9 cellular contexts compared by ENCODE assay signal in the genomic region with DNA sequence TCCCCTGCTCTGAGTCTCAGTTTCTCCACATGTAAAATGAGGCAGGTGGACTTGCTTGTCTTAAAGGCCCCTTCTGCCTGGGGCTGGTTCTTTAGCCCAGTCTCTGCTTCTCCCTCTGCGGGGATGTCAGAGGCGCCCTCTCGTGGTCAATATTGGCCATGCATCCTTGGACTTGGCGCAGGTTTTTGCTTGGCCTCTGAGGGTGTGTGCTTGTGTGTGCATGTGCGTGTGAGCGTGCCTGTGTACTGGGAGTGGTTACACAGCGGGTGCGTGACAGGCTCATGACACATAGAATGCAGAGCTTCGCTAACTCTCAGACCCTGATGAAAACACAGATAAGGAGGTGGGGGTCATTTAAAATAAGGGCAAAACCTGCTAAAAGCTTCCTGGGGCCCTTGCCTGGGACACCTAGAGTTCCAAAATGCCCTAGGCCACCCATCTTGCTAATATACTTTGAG.
DNase-seq lines count a peak whose midpoint lies in the region; ATAC-seq and TF ChIP-seq lines count a peak whose summit lies in the region.
"Had no signal": no experiment of that assay in that cellular context is flagged by ENCODE, and none has a peak within 500 bp of the region (broad histone marks: within the 10 kb centered on the region; RNA-seq: fewer than 3 reads in every experiment).

No MANE protein-coding gene starts in this region.

- H3K36me3 Mint-ChIP-seq in activated naive CD8-positive, alpha-beta T cell treated with anti-CD3 and anti-CD28 coated beads, Interleukin-2, amount 50 U/mL, for 24 hours (ENCODE audit: low read depth): no peaks in the 10 kb centered on the region

- H3K4me1 ChIP-seq in heart left ventricle: peaks cover 0 to 29% (median 12%) of the 10 kb centered on the region in 12 donors

- H3K4me3 Mint-ChIP-seq in activated naive CD8-positive, alpha-beta T cell treated with anti-CD3 and anti-CD28 coated beads, Interleukin-2, amount 50 U/mL, for 24 hours: no peak overlapping the region

- WGBS in heart left ventricle, 4 donors: 2 to 6% (median 4%) methylated on average over 9 of the region's 9 CpGs

- H3K27ac ChIP-seq in heart left ventricle: no peak overlapping the region
- H3K27ac ChIP-seq: skin epidermis had no signal

- no peaks in the 10 kb centered on the region for H3K9me3 Mint-ChIP-seq in activated naive CD8-positive, alpha-beta T cell treated with anti-CD3 and anti-CD28 coated beads, Interleukin-2, amount 50 U/mL, for 24 hours

- H3K9me3 ChIP-seq in heart left ventricle: no peaks in the 10 kb centered on the region

- H3K4me3 ChIP-seq in heart left ventricle: no peak overlapping the region
- H3K4me3 ChIP-seq in retinal pigment epithelial cell (ENCODE audit: low read length): no peak overlapping the region
- H3K4me3 ChIP-seq: skin epidermis had no signal

- no peaks in the 10 kb centered on the region for H3K27me3 ChIP-seq in heart left ventricle

- H3K36me3 ChIP-seq in heart left ventricle: peaks cover 0 to 9% (median 0%) of the 10 kb centered on the region in 9 donors

- TF ChIP-seq POLR2A in heart left ventricle (IDR thresholded peaks at IDR 0.05): no peak

- TF ChIP-seq CTCF in heart left ventricle (IDR thresholded peaks at IDR 0.05) (peak; percentile 87 to 95 (median 92)), retinal pigment epithelial cell (conservative IDR thresholded peaks at IDR 0.05; ENCODE audit: low read depth, low read length) (peak; percentile 97)

- H3K27me3 Mint-ChIP-seq in activated naive CD8-positive, alpha-beta T cell treated with anti-CD3 and anti-CD28 coated beads, Interleukin-2, amount 50 U/mL, for 24 hours: peaks cover 13% of the 10 kb centered on the region

- peak; percentile 56 for DNase-seq in NCI-H146 (lab: John Stamatoyannopoulos, UW)
- DNase-seq in NCI-H146 treated with DMSO at 0.1 percent for 48 hours (lab: John Stamatoyannopoulos, UW; ENCODE audit: unreplicated experiment): no peak
- peak; percentile 81 for DNase-seq in LHCN-M2 (ENCODE audit: low read depth)
- peak; percentile 82 for DNase-seq in SW480 (ENCODE audit: low spot score)
- DNase-seq in activated naive CD8-positive, alpha-beta T cell treated with anti-CD3 and anti-CD28 coated beads, Interleukin-2, amount 50 U/mL, for 24 hours: peak; percentile 82
- peak; percentile 78 to 87 (median 80) for DNase-seq in heart left ventricle
- no peak for DNase-seq in retinal pigment epithelial cell (ENCODE audit: low read depth)

- intact Hi-C loops in heart left ventricle (cut with DNase I): loop anchor here in 1 of 10 donors (1.0 kb wide), 1 partner anchor 40 kb away; no protein-coding TSS in a partner anchor

- H3K4me1 Mint-ChIP-seq in activated naive CD8-positive, alpha-beta T cell treated with anti-CD3 and anti-CD28 coated beads, Interleukin-2, amount 50 U/mL, for 24 hours: peaks cover 14% of the 10 kb centered on the region

- peak; percentile 86 for ATAC-seq in activated naive CD8-positive, alpha-beta T cell treated with anti-CD3 and anti-CD28 coated beads, Interleukin-2, amount 50 U/mL, for 24 hours
- ATAC-seq in heart left ventricle (peak; percentile 72 to 89 (median 88)), HG03354 (IDR thresholded peaks at IDR 0.05; ENCODE audit: poor library complexity, severe bottlenecking, unreplicated experiment) (no peak)

- no peak overlapping the region for H3K27ac Mint-ChIP-seq in activated naive CD8-positive, alpha-beta T cell treated with anti-CD3 and anti-CD28 coated beads, Interleukin-2, amount 50 U/mL, for 24 hours

Comparison
In these comparisons a context has a peak if more than half of its experiments do, and no peak if none do; other contexts are left out.
1. DNase-seq: peak in NCI-H146 (single experiment), LHCN-M2 (single experiment), SW480 (single experiment), activated naive CD8-positive, alpha-beta T cell treated with anti-CD3 and anti-CD28 coated beads, Interleukin-2, amount 50 U/mL, for 24 hours (single experiment) and heart left ventricle (5 of 5); none in NCI-H146 treated with DMSO at 0.1 percent for 48 hours (single experiment) and retinal pigment epithelial cell (single experiment).